8 cellular contexts compared by ENCODE assay signal in genomic region chr10:95363303-95363912, GRCh38.
DNase-seq lines count a peak whose midpoint lies in the region; ATAC-seq and TF ChIP-seq lines count a peak whose summit lies in the region.

No MANE protein-coding gene starts in this region.

- no peaks in the 10 kb centered on the region for H3K27me3 ChIP-seq in CD4-positive, alpha-beta memory T cell (ENCODE audit: insufficient read depth, low read length)
- peaks cover 6% of the 10 kb centered on the region for H3K27me3 ChIP-seq in osteoblast (ENCODE audit: insufficient read depth, low read length)

- no peak overlapping the region for H3K4me2 ChIP-seq in osteoblast (ENCODE audit: insufficient read depth, low read length)

- no peaks in the 10 kb centered on the region for H3K79me2 ChIP-seq in osteoblast (ENCODE audit: insufficient read depth, low read length)

- no peaks in the 10 kb centered on the region for H3K9me3 Mint-ChIP-seq in CD4-positive, alpha-beta memory T cell

- H3K36me3 Mint-ChIP-seq in CD4-positive, alpha-beta memory T cell, result no peaks in the 10 kb centered on the region

- intact Hi-C loops in CD4-positive, alpha-beta memory T cell (cut with micrococcal nuclease), result loop anchor here (1.0 kb wide), 1 partner anchor 180 kb away; no protein-coding TSS in a partner anchor

- no peak overlapping the region for H3K4me3 ChIP-seq in CD4-positive, alpha-beta memory T cell (ENCODE audit: low read length in 2 of 2)
- no peak overlapping the region for H3K4me3 ChIP-seq in osteoblast (ENCODE audit: insufficient read depth, low read length)

- H3K9me3 ChIP-seq in CD4-positive, alpha-beta memory T cell (ENCODE audit: control insufficient read depth in 1 of 2, low read length in 2 of 2), result no peaks in the 10 kb centered on the region
- H3K9me3 ChIP-seq in osteoblast (ENCODE audit: low read depth, low read length), result no peaks in the 10 kb centered on the region

- no peak overlapping the region for H2AFZ ChIP-seq in osteoblast (ENCODE audit: low read length)

- H3K4me1 ChIP-seq in CD4-positive, alpha-beta memory T cell (ENCODE audit: insufficient read depth, low read length), result no peaks in the 10 kb centered on the region
- no peaks in the 10 kb centered on the region for H3K4me1 ChIP-seq in osteoblast (ENCODE audit: insufficient read depth, low read length)

- no peaks in the 10 kb centered on the region for H4K20me1 ChIP-seq in osteoblast (ENCODE audit: insufficient read depth, low read length)

- ATAC-seq in GM18517 (IDR thresholded peaks at IDR 0.05; ENCODE audit: unreplicated experiment) (peak; percentile 86), HG02981 (IDR thresholded peaks at IDR 0.05; ENCODE audit: unreplicated experiment) (peak; percentile 81)

- CTCF ChIA-PET in CD4-positive, alpha-beta memory T cell (lab: Charles Lee; ENCODE audit: partially characterized antibody), result interaction anchor here (0.8 to 6.7 kb wide), 14 partner anchors 7 to 731 kb away, joined by 3 to 109 read pairs (median 12); no protein-coding TSS in a partner anchor

- DNase-seq in CD4-positive, alpha-beta memory T cell, result peak in 4 of 5 donors; percentile 46 to 53 (median 48)
- DNase-seq in NCI-H2107 (lab: John Stamatoyannopoulos, UW), result peak; percentile 6
- DNase-seq in activated CD4-positive, alpha-beta T cell treated with anti-CD3 and anti-CD28 coated beads for 4 hours, result peak; percentile 18 to 52
- DNase-seq in fibroblast of peridontal ligament (ENCODE audit: extremely low read depth), result peak; percentile 88
- DNase-seq in osteoblast (ENCODE audit: insufficient read length, low spot score, missing footprints), result peak; percentile 81
- no peak for DNase-seq in activated effector memory CD4-positive, alpha-beta T cell treated with anti-CD3 and anti-CD28 coated beads, Interleukin-2, amount 50 U/mL, for 16 hours

- H3K27ac Mint-ChIP-seq in CD4-positive, alpha-beta memory T cell, result no peak overlapping the region

- H3K4me3 Mint-ChIP-seq in CD4-positive, alpha-beta memory T cell, result no peak overlapping the region

- POLR2A ChIA-PET in CD4-positive, alpha-beta memory T cell (lab: Charles Lee; ENCODE audit: partially characterized antibody), result interaction anchor here (1.3 kb wide), 1 partner anchor 12 kb away, joined by 3 read pairs; no protein-coding TSS in a partner anchor

- no peak overlapping the region for H3K27ac ChIP-seq in CD4-positive, alpha-beta memory T cell (ENCODE audit: low read depth, low read length)
- no peak overlapping the region for H3K27ac ChIP-seq in osteoblast (ENCODE audit: low read depth, low read length)

- TF ChIP-seq CTCF in osteoblast (IDR thresholded peaks at IDR 0.05; ENCODE audit: extremely low read depth, low read depth, low read length), result peak; percentile 80

- H3K27me3 Mint-ChIP-seq in CD4-positive, alpha-beta memory T cell, result peaks cover 7 to 9% of the 10 kb centered on the region in 2 donors

- no peaks in the 10 kb centered on the region for H3K4me1 Mint-ChIP-seq in CD4-positive, alpha-beta memory T cell

- no peaks in the 10 kb centered on the region for H3K36me3 ChIP-seq in CD4-positive, alpha-beta memory T cell (ENCODE audit: insufficient read depth, low read length)
- H3K36me3 ChIP-seq in osteoblast (ENCODE audit: insufficient read depth, low read length), result no peaks in the 10 kb centered on the region
